34 cellular contexts compared by ENCODE assay signal in genomic region chr4:27414867-27415266, GRCh38.
"Had no signal": no experiment of that assay in that cellular context is flagged by ENCODE, and none has a peak within 500 bp of the region (broad histone marks: within the 10 kb centered on the region; RNA-seq: fewer than 3 reads in every experiment).

No MANE protein-coding gene starts in this region.

- H3K36me3 Mint-ChIP-seq: activated CD4-positive, alpha-beta memory T cell treated with anti-CD3 and anti-CD28 coated beads for 36 hours; activated CD8-positive, alpha-beta memory T cell treated with anti-CD3 and anti-CD28 coated beads, Interleukin-2, amount 10 ng/mL, durations not matched to agents 7 days and 5 days; activated naive CD4-positive, alpha-beta T cell treated with anti-CD3 and anti-CD28 coated beads, Interleukin-2, amount 50 U/mL, for 24 hours; activated naive CD8-positive, alpha-beta T cell treated with anti-CD3 and anti-CD28 coated beads for 36 hours; brain had no signal

- H3K27ac ChIP-seq: adrenal gland, breast epithelium, cardiac muscle cell, colonic mucosa, esophagus muscularis mucosa, gastroesophageal sphincter, heart right ventricle, WERI-Rb-1 had no signal

- DNase-seq: activated B cell treated with CpG ODN at 0.5 μM for 24 hours; activated CD4-positive, alpha-beta memory T cell treated with anti-CD3 and anti-CD28 coated beads for 36 hours; activated CD4-positive, alpha-beta T cell treated with anti-CD3 and anti-CD28 coated beads for 36 hours; activated CD4-positive, alpha-beta T cell treated with anti-CD3 and anti-CD28 coated beads, Interleukin-2, amount 10 ng/mL, durations not matched to agents 24 days and 14 days; activated CD8-positive, alpha-beta memory T cell treated with anti-CD3 and anti-CD28 coated beads, Interleukin-2, amount 10 ng/mL, durations not matched to agents 7 days and 5 days; activated CD8-positive, alpha-beta memory T cell treated with anti-CD3 and anti-CD28 coated beads, Interleukin-2, amount 50 U/mL, for 4 hours; activated CD8-positive, alpha-beta T cell treated with anti-CD3 and anti-CD28 coated beads, Interleukin-2, amount 10 ng/mL, durations not matched to agents 7 days and 5 days; activated effector memory CD4-positive, alpha-beta T cell treated with anti-CD3 and anti-CD28 coated beads, Interleukin-2, amount 50 U/mL, for 16 hours; activated naive CD4-positive, alpha-beta T cell treated with anti-CD3 and anti-CD28 coated beads for 36 hours; activated naive CD8-positive, alpha-beta T cell treated with anti-CD3 and anti-CD28 coated beads for 36 hours; activated naive CD8-positive, alpha-beta T cell treated with anti-CD3 and anti-CD28 coated beads, Interleukin-2, amount 50 U/mL, for 24 hours; activated T-cell treated with anti-CD3 and anti-CD28 coated beads, Interleukin-2, amount 50 U/mL, for 1 hour; activated T-cell treated with anti-CD3 and anti-CD28 coated beads, Interleukin-2, amount 50 U/mL, for 48 hours; adrenal gland; amygdala; aorta; central memory CD4-positive, alpha-beta T cell; cerebellar nuclear complex; colonic mucosa; effector memory CD4-positive, alpha-beta T cell; endodermal cell; erythroblast; foreskin melanocyte; heart right ventricle; T-helper 2 cell; WERI-Rb-1 had no signal

- H3K27me3 ChIP-seq: adrenal gland, breast epithelium, cardiac muscle cell, colonic mucosa, esophagus muscularis mucosa, gastroesophageal sphincter, heart right ventricle had no signal

- H3K4me1 ChIP-seq: adrenal gland, breast epithelium, colonic mucosa, gastroesophageal sphincter, heart right ventricle had no signal

- H3K9me3 ChIP-seq: adrenal gland, colonic mucosa had no signal

- H3K27ac Mint-ChIP-seq: activated B cell treated with CpG ODN at 0.5 μM for 24 hours; activated CD4-positive, alpha-beta memory T cell treated with anti-CD3 and anti-CD28 coated beads for 36 hours; activated CD4-positive, alpha-beta T cell treated with anti-CD3 and anti-CD28 coated beads for 36 hours; activated CD4-positive, alpha-beta T cell treated with anti-CD3 and anti-CD28 coated beads, Interleukin-2, amount 10 ng/mL, durations not matched to agents 24 days and 14 days; activated CD8-positive, alpha-beta memory T cell treated with anti-CD3 and anti-CD28 coated beads, Interleukin-2, amount 10 ng/mL, durations not matched to agents 7 days and 5 days; activated CD8-positive, alpha-beta T cell treated with anti-CD3 and anti-CD28 coated beads, Interleukin-2, amount 10 ng/mL, durations not matched to agents 7 days and 5 days; activated naive CD4-positive, alpha-beta T cell treated with anti-CD3 and anti-CD28 coated beads for 36 hours; activated naive CD4-positive, alpha-beta T cell treated with anti-CD3 and anti-CD28 coated beads, Interleukin-2, amount 50 U/mL, for 24 hours; activated naive CD8-positive, alpha-beta T cell treated with anti-CD3 and anti-CD28 coated beads for 36 hours; activated naive CD8-positive, alpha-beta T cell treated with anti-CD3 and anti-CD28 coated beads, Interleukin-2, amount 50 U/mL, for 24 hours; activated T-helper 1 cell treated with anti-CD3 and anti-CD28 coated beads, Interleukin-12 subunit alpha, Interleukin-12 subunit beta, Interleukin-2, Interleukin-4 antibody, amounts not matched to agents 30 ng/mL and 10 ng/mL and 1 ng/mL, durations not matched to agents 14 hours and 24 hours and 36 hours; activated T-helper 2 cell treated with anti-CD3 and anti-CD28 coated beads, Interferon-gamma antibody, Interleukin-2, Interleukin-4, amounts not matched to agents 10 μg/mL and 5 μg/mL and 100 μg/mL, durations not matched to agents 14 hours and 24 hours and 36 hours; endodermal cell had no signal

- H3K9me3 Mint-ChIP-seq: activated CD4-positive, alpha-beta T cell treated with anti-CD3 and anti-CD28 coated beads, Interleukin-2, amount 10 ng/mL, durations not matched to agents 24 days and 14 days had no signal

- H3K4me3 ChIP-seq: adrenal gland, breast epithelium, cardiac muscle cell, colonic mucosa, esophagus muscularis mucosa, gastroesophageal sphincter, heart right ventricle had no signal

- H3K27me3 Mint-ChIP-seq: activated B cell treated with CpG ODN at 0.5 μM for 24 hours; activated CD4-positive, alpha-beta memory T cell treated with anti-CD3 and anti-CD28 coated beads for 36 hours; activated CD4-positive, alpha-beta T cell treated with anti-CD3 and anti-CD28 coated beads for 36 hours; activated CD4-positive, alpha-beta T cell treated with anti-CD3 and anti-CD28 coated beads, Interleukin-2, amount 10 ng/mL, durations not matched to agents 24 days and 14 days; activated CD8-positive, alpha-beta memory T cell treated with anti-CD3 and anti-CD28 coated beads, Interleukin-2, amount 10 ng/mL, durations not matched to agents 7 days and 5 days; activated naive CD4-positive, alpha-beta T cell treated with anti-CD3 and anti-CD28 coated beads, Interleukin-2, amount 50 U/mL, for 24 hours; activated naive CD8-positive, alpha-beta T cell treated with anti-CD3 and anti-CD28 coated beads for 36 hours; activated naive CD8-positive, alpha-beta T cell treated with anti-CD3 and anti-CD28 coated beads, Interleukin-2, amount 50 U/mL, for 24 hours had no signal

- H3K4me1 Mint-ChIP-seq: activated B cell treated with CpG ODN at 0.5 μM for 24 hours; activated CD4-positive, alpha-beta T cell treated with anti-CD3 and anti-CD28 coated beads for 36 hours; activated CD4-positive, alpha-beta T cell treated with anti-CD3 and anti-CD28 coated beads, Interleukin-2, amount 10 ng/mL, durations not matched to agents 24 days and 14 days; activated CD8-positive, alpha-beta memory T cell treated with anti-CD3 and anti-CD28 coated beads, Interleukin-2, amount 10 ng/mL, durations not matched to agents 7 days and 5 days; activated naive CD4-positive, alpha-beta T cell treated with anti-CD3 and anti-CD28 coated beads, Interleukin-2, amount 50 U/mL, for 24 hours; activated naive CD8-positive, alpha-beta T cell treated with anti-CD3 and anti-CD28 coated beads for 36 hours; activated naive CD8-positive, alpha-beta T cell treated with anti-CD3 and anti-CD28 coated beads, Interleukin-2, amount 50 U/mL, for 24 hours; brain; endodermal cell had no signal

- H3K36me3 ChIP-seq: adrenal gland, breast epithelium, cardiac muscle cell, colonic mucosa, esophagus muscularis mucosa, gastroesophageal sphincter, heart right ventricle, WERI-Rb-1 had no signal

- H3K4me3 Mint-ChIP-seq: activated B cell treated with CpG ODN at 0.5 μM for 24 hours; activated CD4-positive, alpha-beta memory T cell treated with anti-CD3 and anti-CD28 coated beads for 36 hours; activated CD4-positive, alpha-beta T cell treated with anti-CD3 and anti-CD28 coated beads for 36 hours; activated CD4-positive, alpha-beta T cell treated with anti-CD3 and anti-CD28 coated beads, Interleukin-2, amount 10 ng/mL, durations not matched to agents 24 days and 14 days; activated CD8-positive, alpha-beta memory T cell treated with anti-CD3 and anti-CD28 coated beads, Interleukin-2, amount 10 ng/mL, durations not matched to agents 7 days and 5 days; activated CD8-positive, alpha-beta T cell treated with anti-CD3 and anti-CD28 coated beads, Interleukin-2, amount 10 ng/mL, durations not matched to agents 7 days and 5 days; activated naive CD4-positive, alpha-beta T cell treated with anti-CD3 and anti-CD28 coated beads for 36 hours; activated naive CD4-positive, alpha-beta T cell treated with anti-CD3 and anti-CD28 coated beads, Interleukin-2, amount 50 U/mL, for 24 hours; activated naive CD8-positive, alpha-beta T cell treated with anti-CD3 and anti-CD28 coated beads for 36 hours; activated naive CD8-positive, alpha-beta T cell treated with anti-CD3 and anti-CD28 coated beads, Interleukin-2, amount 50 U/mL, for 24 hours; activated T-helper 1 cell treated with anti-CD3 and anti-CD28 coated beads, Interleukin-12 subunit alpha, Interleukin-12 subunit beta, Interleukin-2, Interleukin-4 antibody, amounts not matched to agents 30 ng/mL and 10 ng/mL and 1 ng/mL, durations not matched to agents 14 hours and 24 hours and 36 hours; brain; endodermal cell had no signal
